Comparison of ENCODE assay signal across 32 cellular contexts in the genomic region with DNA sequence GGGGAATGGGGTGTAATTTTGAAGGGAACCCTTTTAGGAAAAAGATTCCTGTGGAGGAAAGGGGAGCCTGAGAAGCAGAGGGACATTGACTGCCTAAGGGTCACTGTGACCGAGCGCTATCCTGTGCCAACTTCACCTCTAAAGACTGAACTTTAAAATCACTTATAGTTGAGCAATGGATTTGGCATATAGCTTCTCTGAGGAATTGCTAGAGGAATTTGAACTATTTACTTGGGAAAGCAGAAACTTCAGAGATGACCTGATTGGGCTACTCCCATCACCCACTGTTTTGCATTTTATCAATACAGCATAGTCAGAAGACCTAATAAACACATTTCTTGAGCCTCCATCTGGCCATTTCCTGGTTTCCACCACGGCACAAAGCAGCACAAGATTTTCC. TPM values are rescaled to one million over a fixed set of nuclear protein-coding genes. Genes with fewer than 3 reads are reported as not detected.
DNase-seq lines count a peak whose midpoint lies in the region; ATAC-seq and TF ChIP-seq lines count a peak whose summit lies in the region.
"Had no signal": no experiment of that assay in that cellular context is flagged by ENCODE, and none has a peak within 500 bp of the region (broad histone marks: within the 10 kb centered on the region; RNA-seq: fewer than 3 reads in every experiment).

No MANE protein-coding gene starts in this region.

- H3K4me1 ChIP-seq in GM23248 (ENCODE audit: insufficient read depth), result peaks cover 23% of the 10 kb centered on the region
- H3K4me1 ChIP-seq in adipocyte (ENCODE audit: control insufficient read depth, insufficient read depth, low read length), result peaks cover 26% of the 10 kb centered on the region
- peaks cover 2% of the 10 kb centered on the region for H3K4me1 ChIP-seq in endodermal cell (ENCODE audit: control insufficient read depth, insufficient read depth, low read length)
- peaks cover 0 to 47% of the 10 kb centered on the region in 2 experiments; a peak in 2 of 4 replicates for H3K4me1 ChIP-seq in SK-N-SH (ENCODE audit: control insufficient read depth in 1 of 2, insufficient read depth in 2 of 2, low read depth in 1 of 2, low read length in 1 of 2)
- H3K4me1 ChIP-seq: pancreas, spleen had no signal

- no peak overlapping the region for H3K27ac Mint-ChIP-seq in endodermal cell
- H3K27ac Mint-ChIP-seq: activated CD8-positive, alpha-beta T cell treated with anti-CD3 and anti-CD28 coated beads for 36 hours; activated naive CD8-positive, alpha-beta T cell; CD14-positive monocyte; nephron progenitor cell had no signal

- H4K20me1 ChIP-seq in GM23248 (ENCODE audit: insufficient read depth) (no peaks in the 10 kb centered on the region), SK-N-SH (ENCODE audit: insufficient read depth) (no peaks in the 10 kb centered on the region)

- 33 to 49% methylated on average over 3 of the region's 3 CpGs for WGBS in GM23248 (ENCODE audit: low coverage in 1 of 2, low lambda C conversion rate in 2 of 2, missing lambda C conversion rate in 2 of 2), 2 experiments
- WGBS in endodermal cell (ENCODE audit: insufficient coverage in 1 of 2, insufficient read length in 1 of 2), 2 experiments, result 95 to 100% methylated on average over 2 to 3 of the region's 3 CpGs
- 83% methylated on average over 3 of the region's 3 CpGs for WGBS in SK-N-SH (ENCODE audit: low lambda C conversion rate)

- POLR2A ChIA-PET in SK-N-SH (lab: Yijun Ruan, JAX), result no interaction called here

- ATAC-seq in GM21526 (IDR thresholded peaks at IDR 0.05; ENCODE audit: low FRiP score, unreplicated experiment), result no peak
- ATAC-seq: activated CD4-positive, CD25-positive, alpha-beta regulatory T cell treated with anti-CD3 and anti-CD28 coated beads, Interleukin-2, amount 50 U/mL, for 24 hours; activated CD8-positive, alpha-beta T cell treated with anti-CD3 and anti-CD28 coated beads for 36 hours; pancreas; right cardiac atrium had no signal

- H2AFZ ChIP-seq in GM23248 (0 out of 2 replicates have a peak overlapping the region, but pooled peaks have one; percentile 35), SK-N-SH (ENCODE audit: low read depth) (no peak overlapping the region)

- H3K27me3 Mint-ChIP-seq in endodermal cell (ENCODE audit: insufficient read depth), result no peaks in the 10 kb centered on the region

- H3K9me3 ChIP-seq in GM23248 (ENCODE audit: low read depth) (no peaks in the 10 kb centered on the region), adipocyte (ENCODE audit: control insufficient read depth, low read length) (peaks cover 3% of the 10 kb centered on the region), endodermal cell (ENCODE audit: control insufficient read depth, low read length) (peaks cover under 1% of the 10 kb centered on the region), SK-N-SH (0 out of 2 replicates have a peak, but pooled peaks cover under 1% of the 10 kb centered on the region)
- H3K9me3 ChIP-seq: pancreas, SJCRH30 had no signal

- DNase-seq in GM23248 (peak; percentile 48), adipocyte (ENCODE audit: low read depth) (peak; percentile 55), fibroblast of pulmonary artery (ENCODE audit: low read depth) (peak; percentile 40), NCI-H187 (lab: John Stamatoyannopoulos, UW) (no peak), endodermal cell (no peak), SK-N-SH (no peak)
- DNase-seq: activated CD8-positive, alpha-beta T cell treated with anti-CD3 and anti-CD28 coated beads for 36 hours; activated effector memory CD4-positive, alpha-beta T cell treated with Interleukin-2 at 50 U/mL for 16 hours; aorta; central memory CD4-positive, alpha-beta T cell; dermis blood vessel endothelial cell; DND-41; kidney glomerular epithelial cell; NCI-H2081 treated with DMSO at 0.1 percent for 48 hours; NCI-H345; NCI-H748 treated with DMSO at 0.1 percent for 48 hours; nephron progenitor cell; pancreas; SJCRH30; spleen; stimulated activated CD4-positive, alpha-beta T cell treated with anti-CD3 and anti-CD28 coated beads, Interleukin-2, amount 100 ng/mL, for 48 hours; trophoblast cell had no signal

- H3K27ac ChIP-seq in GM23248, result no peak overlapping the region
- no peak overlapping the region for H3K27ac ChIP-seq in endodermal cell (ENCODE audit: low read depth, low read length)
- H3K27ac ChIP-seq in SK-N-SH (ENCODE audit: low read depth in 2 of 2, low read length in 1 of 2), result peak overlapping the region in 1 of 2 experiments; percentile 94; a peak in 2 of 4 replicates
- H3K27ac ChIP-seq: pancreas, SJCRH30, spleen had no signal

- H3K79me2 ChIP-seq in GM23248 (ENCODE audit: insufficient read depth) (no peaks in the 10 kb centered on the region), SK-N-SH (ENCODE audit: insufficient read depth) (no peaks in the 10 kb centered on the region)

- peaks cover 6% of the 10 kb centered on the region for H3K4me1 Mint-ChIP-seq in endodermal cell
- H3K4me1 Mint-ChIP-seq: CD14-positive monocyte, nephron progenitor cell had no signal

- no peaks in the 10 kb centered on the region for H3K36me3 Mint-ChIP-seq in endodermal cell (ENCODE audit: low read depth)
- H3K36me3 Mint-ChIP-seq: activated naive CD8-positive, alpha-beta T cell; CD14-positive monocyte had no signal

- H3K36me3 ChIP-seq in GM23248 (ENCODE audit: low read depth), result no peaks in the 10 kb centered on the region
- H3K36me3 ChIP-seq in adipocyte (ENCODE audit: control insufficient read depth, insufficient read depth, low read length, severe bottlenecking), result no peaks in the 10 kb centered on the region
- no peaks in the 10 kb centered on the region for H3K36me3 ChIP-seq in endodermal cell (ENCODE audit: control insufficient read depth, insufficient read depth, low read length)
- no peaks in the 10 kb centered on the region for H3K36me3 ChIP-seq in SK-N-SH (replicated peaks in 1 of 2; ENCODE audit: control insufficient read depth in 1 of 2, insufficient read depth in 2 of 2, low read length in 1 of 2)
- H3K36me3 ChIP-seq: pancreas, SJCRH30, spleen had no signal

- H3K27me3 ChIP-seq in GM23248 (replicated peaks; ENCODE audit: insufficient read depth), result no peaks in the 10 kb centered on the region
- H3K27me3 ChIP-seq in adipocyte (replicated peaks; ENCODE audit: control insufficient read depth, insufficient read depth, low read length), result no peaks in the 10 kb centered on the region
- no peaks in the 10 kb centered on the region for H3K27me3 ChIP-seq in endodermal cell (ENCODE audit: control insufficient read depth, insufficient read depth, low read length, poor library complexity, severe bottlenecking)
- no peaks in the 10 kb centered on the region for H3K27me3 ChIP-seq in SK-N-SH (ENCODE audit: insufficient read depth)
- H3K27me3 ChIP-seq: pancreas, SJCRH30, spleen had no signal

- peaks cover 4% of the 10 kb centered on the region for H3K9me3 Mint-ChIP-seq in endodermal cell
- H3K9me3 Mint-ChIP-seq: activated CD8-positive, alpha-beta T cell treated with anti-CD3 and anti-CD28 coated beads for 36 hours had no signal

- H3K9ac ChIP-seq in GM23248 (no peak overlapping the region), adipocyte (ENCODE audit: low read length) (peak overlapping the region; percentile 33), endodermal cell (ENCODE audit: extremely low read depth, low read length, poor library complexity, severe bottlenecking) (no peak overlapping the region), SK-N-SH (no peak overlapping the region)

- H3K4me2 ChIP-seq in GM23248 (ENCODE audit: unreplicated experiment), result peak overlapping the region; percentile 52
- H3K4me2 ChIP-seq in SK-N-SH, result no peak overlapping the region

- TF ChIP-seq EP300 in SK-N-SH (IDR thresholded peaks at IDR 0.05; ENCODE audit: borderline replicate concordance in 1 of 2, low read depth in 1 of 2, low read length in 1 of 2), result no peak

- H3F3A ChIP-seq in GM23248 (ENCODE audit: insufficient read depth) (0 out of 2 replicates have a peak, but pooled peaks cover 4% of the 10 kb centered on the region), SK-N-SH (replicated peaks; ENCODE audit: insufficient read depth) (no peaks in the 10 kb centered on the region)

- H3K9me2 ChIP-seq in GM23248 (ENCODE audit: insufficient read depth) (no peaks in the 10 kb centered on the region), SK-N-SH (no peaks in the 10 kb centered on the region)

- TF ChIP-seq RAD21 in SK-N-SH (IDR thresholded peaks at IDR 0.05; ENCODE audit: low read length), result no peak

- CTCF ChIA-PET in SK-N-SH (lab: Yijun Ruan, JAX), result interaction anchor here (0.6 to 2.1 kb wide), 8 partner anchors 19 to 224 kb away, joined by 3 to 8 read pairs (median 3); no protein-coding TSS in a partner anchor

- TF ChIP-seq CTCF in fibroblast of pulmonary artery (IDR thresholded peaks at IDR 0.05; ENCODE audit: low read length, missing control alignments) (no peak), endodermal cell (conservative IDR thresholded peaks at IDR 0.05) (no peak), SK-N-SH (IDR thresholded peaks at IDR 0.05) (no peak)

- H3K4me3 ChIP-seq in GM23248, result no peak overlapping the region
- H3K4me3 ChIP-seq in adipocyte (ENCODE audit: low read length), result peak overlapping the region; percentile 48
- H3K4me3 ChIP-seq in fibroblast of pulmonary artery (replicated peaks; ENCODE audit: low read depth, low read length), result no peak overlapping the region
- no peak overlapping the region for H3K4me3 ChIP-seq in endodermal cell (ENCODE audit: low read length)
- no peak overlapping the region for H3K4me3 ChIP-seq in SK-N-SH (ENCODE audit: low read depth in 2 of 2, low read length in 1 of 2)
- H3K4me3 ChIP-seq: lung, pancreas, SJCRH30, spleen had no signal

- H3K4me3 Mint-ChIP-seq in endodermal cell, result no peak overlapping the region
- H3K4me3 Mint-ChIP-seq: activated CD8-positive, alpha-beta T cell treated with anti-CD3 and anti-CD28 coated beads for 36 hours; activated naive CD8-positive, alpha-beta T cell; CD14-positive monocyte; nephron progenitor cell had no signal

- in situ Hi-C loops in GM23248 (cut with MboI), result no loop called here

TF ChIP-seq in SK-N-SH, 30 proteins besides CTCF, POLR2A, EP300 and RAD21 (continues in another document):
- TF ChIP-seq POLR2AphosphoS5 (IDR thresholded peaks at IDR 0.05; ENCODE audit: low read depth, low read length) (no peak), RXRA (IDR thresholded peaks at IDR 0.05; ENCODE audit: borderline replicate concordance, low read depth) (no peak)

RNA-seq across cellular contexts. Expression of a gene that starts 23.7 kb away (rescaled TPM):
- total RNA-seq in GM23248 (2014; rRNA removed; shearing (Covaris generic)), result 0.22 TPM in 1 of 2 replicates, not detected in the other
- polyA plus RNA-seq in GM23248 (2016; fragmentation: Nextera tagmentation; extraction: Ambion mirVana) (0.23 TPM in 2 replicates), SK-N-SH (2012; rRNA removed) (0.05 and 0.10 TPM in 2 replicates)
- total RNA-seq in endodermal cell, result under 1 TPM; 0.57 to 0.93 TPM
- polyA plus RNA-seq in endodermal cell (2013, experiment 1 of 2), result 0.18 TPM
- polyA plus RNA-seq in endodermal cell (2013, experiment 2 of 2), result not detected
- polyA plus RNA-seq in SK-N-SH (2012; cell fraction: cytosol; rRNA removed), result 0.05 and 0.08 TPM in 2 replicates
- 0.08 and 0.25 TPM in 2 replicates for polyA plus RNA-seq in SK-N-SH (2012; cell fraction: nucleus; rRNA removed)
- total RNA-seq: activated CD8-positive, alpha-beta T cell treated with anti-CD3 and anti-CD28 coated beads for 36 hours; aorta; dermis blood vessel endothelial cell; HT-29; MCF 10A; right cardiac atrium; RPMI7951; T-helper 1 cell treated with Interleukin-12 subunit alpha and Interleukin-12 subunit beta and Interleukin-4 antibody, amounts not matched to agents 30 ng/mL and 1 ng/mL, for 36 hours had no signal
- polyA plus RNA-seq: aorta, CD14-positive monocyte, right cardiac atrium had no signal

Comparison
In these comparisons a context has a peak if more than half of its experiments do, and no peak if none do; other contexts are left out.
1. DNase-seq: peak in GM23248 (single experiment), adipocyte (single experiment) and fibroblast of pulmonary artery (single experiment); none in NCI-H187 (0 of 2), endodermal cell (single experiment) and SK-N-SH (single experiment).